Comparison of ENCODE assay signal across 9 cellular contexts in the genomic region with DNA sequence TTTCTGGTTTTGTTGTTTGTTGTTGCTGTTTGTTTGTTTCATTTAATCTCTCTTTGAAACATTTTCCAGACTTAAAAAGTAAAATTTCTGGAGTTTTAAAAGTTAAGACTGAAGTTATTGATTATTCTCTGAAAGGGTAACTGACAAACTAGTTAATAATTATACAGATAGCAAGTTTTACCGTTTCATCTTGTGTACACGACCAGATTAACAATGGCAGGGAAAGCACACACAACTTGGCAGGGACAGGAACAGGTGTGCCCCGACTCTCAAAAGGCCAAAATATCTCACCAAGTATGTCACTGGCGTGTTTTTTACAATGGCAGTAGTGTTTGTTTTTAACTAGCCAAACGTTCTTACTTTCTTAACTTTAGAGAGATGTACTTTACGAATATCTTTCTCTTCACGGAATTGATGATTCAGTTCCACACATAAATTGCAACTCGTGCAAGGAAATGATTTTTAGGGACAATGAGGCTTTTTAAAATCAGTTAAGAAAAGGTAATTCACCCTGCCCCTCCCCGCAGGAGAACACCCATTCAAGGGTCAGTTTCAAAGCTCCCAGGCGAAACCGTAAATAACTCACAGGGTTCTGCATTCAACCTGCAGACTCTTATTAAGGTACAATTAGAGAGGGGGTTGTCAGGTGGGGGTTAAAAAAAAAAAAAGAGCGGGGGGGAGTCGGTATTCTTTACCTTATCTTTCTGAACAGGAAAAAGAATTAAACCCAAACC. TPM values are rescaled to one million over a fixed set of nuclear protein-coding genes. Genes with fewer than 3 reads are reported as not detected.
DNase-seq lines count a peak whose midpoint lies in the region; ATAC-seq, FAIRE-seq and TF ChIP-seq lines count a peak whose summit lies in the region.
"Had no signal": no experiment of that assay in that cellular context is flagged by ENCODE, and none has a peak within 500 bp of the region (broad histone marks: within the 10 kb centered on the region; RNA-seq: fewer than 3 reads in every experiment).

No MANE protein-coding gene starts in this region.

- FAIRE-seq in pancreas (lab: Jason Lieb, UNC) = no peak

- intact Hi-C loops in pancreas (cut with DNase I) (no loop called here), OCI-LY7 (cut with micrococcal nuclease; ENCODE audit: unreplicated experiment) (loop anchor here (10.0 kb wide), 1 partner anchor 112 kb away; no protein-coding TSS in a partner anchor)
- intact Hi-C loops in activated naive CD4-positive, alpha-beta T cell treated with anti-CD3 and anti-CD28 coated beads for 36 hours (cut with micrococcal nuclease) = no loop called here

- DNase-seq in DMS153 (lab: John Stamatoyannopoulos, UW) = peak; percentile 42
- DNase-seq in NT2/D1 (ENCODE audit: low read depth, low spot score) = no peak
- no peak for DNase-seq in fibroblast of villous mesenchyme (ENCODE audit: low read depth)
- peak in 4 of 6 donors; percentile 53 to 81 (median 76) for DNase-seq in pancreas
- DNase-seq in OCI-LY7 (ENCODE audit: low spot score) = no peak
- no peak for DNase-seq in NCI-H1436 (lab: John Stamatoyannopoulos, UW)
- DNase-seq in activated naive CD4-positive, alpha-beta T cell treated with anti-CD3 and anti-CD28 coated beads for 36 hours = no peak
- DNase-seq in cerebellum (ENCODE audit: low spot score) = no peak
- DNase-seq: SIG-M5 had no signal

- H3K27ac Mint-ChIP-seq in activated naive CD4-positive, alpha-beta T cell treated with anti-CD3 and anti-CD28 coated beads for 36 hours = no peak overlapping the region

- no peak overlapping the region for H2AFZ ChIP-seq in OCI-LY7 (ENCODE audit: low read length)

- H3K4me3 Mint-ChIP-seq in activated naive CD4-positive, alpha-beta T cell treated with anti-CD3 and anti-CD28 coated beads for 36 hours = no peak overlapping the region

- no peaks in the 10 kb centered on the region for H3K9me3 Mint-ChIP-seq in activated naive CD4-positive, alpha-beta T cell treated with anti-CD3 and anti-CD28 coated beads for 36 hours

- peak overlapping the region; percentile 5 for H3K9ac ChIP-seq in NT2/D1 (ENCODE audit: insufficient read length, low read depth)

- H3K4me1 Mint-ChIP-seq in activated naive CD4-positive, alpha-beta T cell treated with anti-CD3 and anti-CD28 coated beads for 36 hours (ENCODE audit: low read depth) = peaks cover 4% of the 10 kb centered on the region

- H3K27me3 ChIP-seq in NT2/D1 (ENCODE audit: insufficient read depth, insufficient read length) (no peaks in the 10 kb centered on the region), pancreas (no peaks in the 10 kb centered on the region)

- CTCF ChIA-PET in OCI-LY7 (lab: Charles Lee; ENCODE audit: unreplicated experiment) = no interaction called here
- CTCF ChIA-PET in activated naive CD4-positive, alpha-beta T cell treated with anti-CD3 and anti-CD28 coated beads for 36 hours (lab: Charles Lee) = no interaction called here

- H3K4me3 ChIP-seq in NT2/D1 (ENCODE audit: insufficient read length, low read depth) = no peak overlapping the region
- peak overlapping the region; percentile 77 for H3K4me3 ChIP-seq in fibroblast of villous mesenchyme (ENCODE audit: low read depth, low read length)
- peak overlapping the region in 3 of 4 donors; percentile 68 to 90 (median 81) for H3K4me3 ChIP-seq in pancreas
- H3K4me3 ChIP-seq in OCI-LY7 (ENCODE audit: low read depth, low read length, poor library complexity, severe bottlenecking) = no peak overlapping the region

- H3K4me1 ChIP-seq in NT2/D1 (ENCODE audit: insufficient read depth, insufficient read length) (peaks cover 14% of the 10 kb centered on the region), pancreas (peaks cover 44 to 48% (median 44%) of the 10 kb centered on the region in 3 donors), OCI-LY7 (ENCODE audit: insufficient read depth, low read length, poor library complexity, severe bottlenecking) (no peaks in the 10 kb centered on the region)

- WGBS in pancreas, 2 donors = 8% methylated on average over 13 of the region's 13 CpGs

- no peaks in the 10 kb centered on the region; the same call in 1 of the 2 replicates for H4K20me1 ChIP-seq in OCI-LY7 (ENCODE audit: insufficient read depth, low read length)

- H3K9me2 ChIP-seq in OCI-LY7 (ENCODE audit: insufficient read depth, low read length) = no peaks in the 10 kb centered on the region

- TF ChIP-seq CTCF in fibroblast of villous mesenchyme (IDR thresholded peaks at IDR 0.05; ENCODE audit: insufficient read depth, low read depth, low read length) (no peak), pancreas (IDR thresholded peaks at IDR 0.05) (no peak), OCI-LY7 (conservative IDR thresholded peaks at IDR 0.05; ENCODE audit: low read length) (no peak)

- H3K27ac ChIP-seq in pancreas (peak overlapping the region; percentile 95 to 98 (median 95)), OCI-LY7 (ENCODE audit: low read depth, low read length, poor library complexity, severe bottlenecking) (no peak overlapping the region)

- peak; percentile 36 to 56 (median 40) for ATAC-seq in pancreas

- peaks cover 53% of the 10 kb centered on the region for H3K27me3 Mint-ChIP-seq in activated naive CD4-positive, alpha-beta T cell treated with anti-CD3 and anti-CD28 coated beads for 36 hours (ENCODE audit: low read depth)

- POLR2A ChIA-PET in OCI-LY7 (lab: Charles Lee) = interaction anchor here (0.7 kb wide), 1 partner anchor 455 kb away, joined by 6 read pairs; no protein-coding TSS in a partner anchor

- H3K36me3 ChIP-seq in NT2/D1 (ENCODE audit: insufficient read depth, insufficient read length, low read length) (peaks cover 2% of the 10 kb centered on the region), pancreas (no peaks in the 10 kb centered on the region), OCI-LY7 (ENCODE audit: insufficient read depth, low read length) (no peaks in the 10 kb centered on the region)

- H3K36me3 Mint-ChIP-seq in activated naive CD4-positive, alpha-beta T cell treated with anti-CD3 and anti-CD28 coated beads for 36 hours (ENCODE audit: low read depth) = no peaks in the 10 kb centered on the region

- H3K79me2 ChIP-seq in OCI-LY7 (ENCODE audit: insufficient read depth, low read depth, low read length) = no peaks in the 10 kb centered on the region

- H3K9me3 ChIP-seq in NT2/D1 (ENCODE audit: insufficient read depth, low read length) (no peaks in the 10 kb centered on the region), pancreas (no peaks in the 10 kb centered on the region), OCI-LY7 (ENCODE audit: low read length) (no peaks in the 10 kb centered on the region)

- BruUV-seq in OCI-LY7 (replicated peaks; lab: Mats Ljungman, UMichigan) = no TSS peak

- H3K4me2 ChIP-seq in OCI-LY7 (ENCODE audit: low read length) = no peak overlapping the region

RNA-seq across cellular contexts. Expression of a gene that starts 3.5 kb away (rescaled TPM):
- total RNA-seq in fibroblast of villous mesenchyme (74.3 and 84.7 TPM in 2 replicates), pancreas (10 to 100 TPM; 29.0 to 60.8 (median 32.4) TPM), OCI-LY7 (2022) (not detected in 2 replicates), cerebellum (57.7 TPM)
- 10 to 100 TPM; 21.4 to 22.2 TPM for polyA plus RNA-seq in pancreas
- not detected in 2 replicates for total RNA-seq in OCI-LY7 (2014; rRNA removed; shearing (Covaris generic))
- total RNA-seq in activated naive CD4-positive, alpha-beta T cell treated with anti-CD3 and anti-CD28 coated beads for 36 hours = under 1 TPM; 0.19 to 0.42 TPM

Comparison
In these comparisons a context has a peak if more than half of its experiments do, and no peak if none do; other contexts are left out.
1. DNase-seq: peak in DMS153 (single experiment) and pancreas (4 of 6); none in NT2/D1 (single experiment), fibroblast of villous mesenchyme (single experiment), OCI-LY7 (single experiment), NCI-H1436 (single experiment), activated naive CD4-positive, alpha-beta T cell treated with anti-CD3 and anti-CD28 coated beads for 36 hours (single experiment) and cerebellum (single experiment).
2. H3K4me3 ChIP-seq: peak in fibroblast of villous mesenchyme (single experiment) and pancreas (3 of 4); none in NT2/D1 (single experiment) and OCI-LY7 (single experiment).
3. RNA of a gene that starts 3.5 kb away (total RNA-seq): 74.3 to 84.7 TPM in fibroblast of villous mesenchyme, 57.7 TPM in cerebellum (single experiment) and 29.0 to 60.8 TPM in pancreas; 0.19 to 0.42 TPM in activated naive CD4-positive, alpha-beta T cell treated with anti-CD3 and anti-CD28 coated beads for 36 hours and not detected in OCI-LY7; every median in the first group is over 10 times any median in the second.